In the genomic region with DNA sequence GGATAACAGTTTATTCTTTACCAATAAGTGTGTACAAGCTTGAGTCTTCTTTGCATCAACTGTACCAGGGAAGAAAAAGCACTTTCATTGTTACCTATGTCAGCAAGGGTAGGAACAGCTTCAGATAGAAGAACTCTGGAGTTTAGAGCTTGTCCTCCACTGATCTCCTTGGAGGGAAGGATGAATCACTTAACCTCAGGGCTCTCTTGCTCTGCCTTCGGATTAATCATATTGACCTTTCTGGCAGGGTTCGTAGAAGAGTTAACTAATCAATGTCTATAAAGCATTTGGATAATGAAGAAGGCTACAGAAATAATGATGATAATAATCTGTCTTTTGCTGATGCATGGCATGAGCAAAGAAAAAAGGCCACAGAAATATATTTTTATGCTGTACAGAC, we compare ENCODE assay signal across 24 cellular contexts.
"Had no signal": no experiment of that assay in that cellular context is flagged by ENCODE, and none has a peak within 500 bp of the region (broad histone marks: within the 10 kb centered on the region; RNA-seq: fewer than 3 reads in every experiment).

No MANE protein-coding gene starts in this region.

- H3K36me3 ChIP-seq: esophagus squamous epithelium, gastrocnemius medialis, heart right ventricle, left lung had no signal

- H3K4me1 ChIP-seq: esophagus squamous epithelium, gastrocnemius medialis, heart right ventricle, left lung had no signal

- H3K4me1 Mint-ChIP-seq: mesothelial cell of epicardium; naive B cell; naive thymus-derived CD8-positive, alpha-beta T cell had no signal

- H3K27me3 Mint-ChIP-seq: naive B cell had no signal

- H3K4me3 ChIP-seq: coronary artery, dorsolateral prefrontal cortex, esophagus squamous epithelium, gastrocnemius medialis, heart right ventricle, left lung, lung, mucosa of descending colon had no signal

- H3K4me3 Mint-ChIP-seq: mesothelial cell of epicardium; naive B cell; naive thymus-derived CD8-positive, alpha-beta T cell had no signal

- H3K9me3 ChIP-seq: esophagus squamous epithelium, gastrocnemius medialis, left lung, mucosa of descending colon had no signal

- H3K27ac ChIP-seq: coronary artery, dorsolateral prefrontal cortex, epithelial cell of prostate, esophagus squamous epithelium, gastrocnemius medialis, heart right ventricle, left lung had no signal

- H3K27ac Mint-ChIP-seq: mesothelial cell of epicardium; naive B cell; naive thymus-derived CD8-positive, alpha-beta T cell had no signal

- DNase-seq: dermis blood vessel endothelial cell; dorsolateral prefrontal cortex; effector CD4-positive, alpha-beta T cell; effector memory CD4-positive, alpha-beta T cell; erythroblast; esophagus squamous epithelium; foreskin fibroblast; foreskin melanocyte; gastrocnemius medialis; glutamatergic neuron; head of caudate nucleus; heart right ventricle; hippocampal formation; left cardiac atrium; left lung; left ventricle myocardium superior; mesenchymal stem cell; mucosa of descending colon; naive B cell; naive thymus-derived CD8-positive, alpha-beta T cell had no signal

- H3K36me3 Mint-ChIP-seq: mesothelial cell of epicardium; naive B cell; naive thymus-derived CD8-positive, alpha-beta T cell had no signal

- H3K27me3 ChIP-seq: dorsolateral prefrontal cortex, esophagus squamous epithelium, gastrocnemius medialis, heart right ventricle, left lung had no signal

- H3K9me3 Mint-ChIP-seq: mesothelial cell of epicardium had no signal
